ENCODE assay signal across 3 cellular contexts in genomic region chr2:10218036-10218435, GRCh38.
A peak's percentile ranks its signal among the peaks of the same experiment; 100 is the strongest.
TF ChIP-seq lines count a peak whose summit lies in the region.

No MANE protein-coding gene starts in this region.

TF ChIP-seq in SK-N-SH, 30 proteins besides CTCF, POLR2A, EP300 and RAD21 (continued from another document):
- TF ChIP-seq IRF3 (IDR thresholded peaks at IDR 0.05; ENCODE audit: low read depth, low read length) (no peak), REST (IDR thresholded peaks at IDR 0.05; ENCODE audit: low read depth, low read length) (no peak), NFIC (IDR thresholded peaks at IDR 0.05; ENCODE audit: borderline replicate concordance) (no peak), FOXJ3 (CRISPR knock-in tag; IDR thresholded peaks at IDR 0.05) (no peak), MAX (IDR thresholded peaks at IDR 0.05; ENCODE audit: low read depth) (no peak), YY1 (IDR thresholded peaks at IDR 0.05; ENCODE audit: low read depth) (no peak), JUND (IDR thresholded peaks at IDR 0.05) (no peak), RXRA (IDR thresholded peaks at IDR 0.05; ENCODE audit: borderline replicate concordance, low read depth) (no peak), FOSL2 (IDR thresholded peaks at IDR 0.05; ENCODE audit: borderline replicate concordance, low read depth) (no peak), ZBTB33 (IDR thresholded peaks at IDR 0.05; ENCODE audit: borderline replicate concordance, low read depth) (no peak), RCOR1 (IDR thresholded peaks at IDR 0.05; ENCODE audit: low read length) (no peak), SIN3A (IDR thresholded peaks at IDR 0.05; ENCODE audit: borderline replicate concordance, low read depth, low read length) (no peak), POLR2AphosphoS5 (IDR thresholded peaks at IDR 0.05; ENCODE audit: low read depth, low read length) (no peak)

TF ChIP-seq in SK-N-SH treated with all-trans-retinoic acid at 6 μM for 48 hours, 23 proteins besides CTCF, POLR2A, EP300 and RAD21 (continued from another document):
- TF ChIP-seq, protein P1, sequence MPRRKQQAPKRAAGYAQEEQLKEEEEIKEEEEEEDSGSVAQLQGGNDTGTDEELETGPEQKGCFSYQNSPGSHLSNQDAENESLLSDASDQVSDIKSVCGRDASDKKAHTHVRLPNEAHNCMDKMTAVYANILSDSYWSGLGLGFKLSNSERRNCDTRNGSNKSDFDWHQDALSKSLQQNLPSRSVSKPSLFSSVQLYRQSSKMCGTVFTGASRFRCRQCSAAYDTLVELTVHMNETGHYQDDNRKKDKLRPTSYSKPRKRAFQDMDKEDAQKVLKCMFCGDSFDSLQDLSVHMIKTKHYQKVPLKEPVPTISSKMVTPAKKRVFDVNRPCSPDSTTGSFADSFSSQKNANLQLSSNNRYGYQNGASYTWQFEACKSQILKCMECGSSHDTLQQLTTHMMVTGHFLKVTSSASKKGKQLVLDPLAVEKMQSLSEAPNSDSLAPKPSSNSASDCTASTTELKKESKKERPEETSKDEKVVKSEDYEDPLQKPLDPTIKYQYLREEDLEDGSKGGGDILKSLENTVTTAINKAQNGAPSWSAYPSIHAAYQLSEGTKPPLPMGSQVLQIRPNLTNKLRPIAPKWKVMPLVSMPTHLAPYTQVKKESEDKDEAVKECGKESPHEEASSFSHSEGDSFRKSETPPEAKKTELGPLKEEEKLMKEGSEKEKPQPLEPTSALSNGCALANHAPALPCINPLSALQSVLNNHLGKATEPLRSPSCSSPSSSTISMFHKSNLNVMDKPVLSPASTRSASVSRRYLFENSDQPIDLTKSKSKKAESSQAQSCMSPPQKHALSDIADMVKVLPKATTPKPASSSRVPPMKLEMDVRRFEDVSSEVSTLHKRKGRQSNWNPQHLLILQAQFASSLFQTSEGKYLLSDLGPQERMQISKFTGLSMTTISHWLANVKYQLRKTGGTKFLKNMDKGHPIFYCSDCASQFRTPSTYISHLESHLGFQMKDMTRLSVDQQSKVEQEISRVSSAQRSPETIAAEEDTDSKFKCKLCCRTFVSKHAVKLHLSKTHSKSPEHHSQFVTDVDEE (CRISPR knock-in tag; IDR thresholded peaks at IDR 0.05): no peak
- TF ChIP-seq, protein P2, sequence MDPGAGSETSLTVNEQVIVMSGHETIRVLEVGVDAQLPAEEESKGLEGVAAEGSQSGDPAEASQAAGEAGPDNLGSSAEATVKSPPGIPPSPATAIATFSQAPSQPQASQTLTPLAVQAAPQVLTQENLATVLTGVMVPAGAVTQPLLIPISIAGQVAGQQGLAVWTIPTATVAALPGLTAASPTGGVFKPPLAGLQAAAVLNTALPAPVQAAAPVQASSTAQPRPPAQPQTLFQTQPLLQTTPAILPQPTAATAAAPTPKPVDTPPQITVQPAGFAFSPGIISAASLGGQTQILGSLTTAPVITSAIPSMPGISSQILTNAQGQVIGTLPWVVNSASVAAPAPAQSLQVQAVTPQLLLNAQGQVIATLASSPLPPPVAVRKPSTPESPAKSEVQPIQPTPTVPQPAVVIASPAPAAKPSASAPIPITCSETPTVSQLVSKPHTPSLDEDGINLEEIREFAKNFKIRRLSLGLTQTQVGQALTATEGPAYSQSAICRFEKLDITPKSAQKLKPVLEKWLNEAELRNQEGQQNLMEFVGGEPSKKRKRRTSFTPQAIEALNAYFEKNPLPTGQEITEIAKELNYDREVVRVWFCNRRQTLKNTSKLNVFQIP (CRISPR knock-in tag; IDR thresholded peaks at IDR 0.05; ENCODE audit: borderline replicate concordance, low read depth): no peak
- TF ChIP-seq ZFP3 (CRISPR knock-in tag; IDR thresholded peaks at IDR 0.05): no peak
- no peak for TF ChIP-seq BACH2 (CRISPR knock-in tag; IDR thresholded peaks at IDR 0.05; ENCODE audit: borderline replicate concordance)
- TF ChIP-seq ZNF70 (CRISPR knock-in tag; IDR thresholded peaks at IDR 0.05): no peak
- no peak for TF ChIP-seq ARNTL (CRISPR knock-in tag; IDR thresholded peaks at IDR 0.05; ENCODE audit: borderline replicate concordance, low read depth)
- TF ChIP-seq ZNF8 (CRISPR knock-in tag; IDR thresholded peaks at IDR 0.05): no peak
- TF ChIP-seq SNAI2 (CRISPR knock-in tag; IDR thresholded peaks at IDR 0.05): no peak
- no peak for TF ChIP-seq ZC3H10 (CRISPR knock-in tag; IDR thresholded peaks at IDR 0.05)
- no peak for TF ChIP-seq ISL1 (CRISPR knock-in tag; IDR thresholded peaks at IDR 0.05)
- TF ChIP-seq OSR1 (CRISPR knock-in tag; IDR thresholded peaks at IDR 0.05): no peak
- no peak for TF ChIP-seq PPARA (CRISPR knock-in tag; IDR thresholded peaks at IDR 0.05; ENCODE audit: borderline replicate concordance)

TF ChIP-seq in K562, 482 proteins besides CTCF, POLR2A, EP300 and RAD21 (continued from another document):
- peak; percentile 75 for TF ChIP-seq ZNF263 (CRISPR knock-in tag; IDR thresholded peaks at IDR 0.05; ENCODE audit: borderline replicate concordance)
- TF ChIP-seq MGA (IDR thresholded peaks at IDR 0.05): no peak
- no peak for TF ChIP-seq MED1 (CRISPR knock-in tag; IDR thresholded peaks at IDR 0.05; ENCODE audit: borderline replicate concordance)
- no peak for TF ChIP-seq POLR3A (IDR thresholded peaks at IDR 0.05; ENCODE audit: borderline replicate concordance, extremely low read depth, insufficient read depth, insufficient read length)
- TF ChIP-seq POLR2G (IDR thresholded peaks at IDR 0.05; ENCODE audit: low read depth, low read length): peak; percentile 48
- no peak for TF ChIP-seq ZNF282 (CRISPR knock-in tag; IDR thresholded peaks at IDR 0.05)
- TF ChIP-seq ZNF644 (tag; IDR thresholded peaks at IDR 0.05; ENCODE audit: low read depth): no peak
- TF ChIP-seq TRIM24 (IDR thresholded peaks at IDR 0.05): no peak
- TF ChIP-seq CBFA2T2 (conservative IDR thresholded peaks at IDR 0.05): no peak
